35 cellular contexts compared by ENCODE assay signal in the genomic region with DNA sequence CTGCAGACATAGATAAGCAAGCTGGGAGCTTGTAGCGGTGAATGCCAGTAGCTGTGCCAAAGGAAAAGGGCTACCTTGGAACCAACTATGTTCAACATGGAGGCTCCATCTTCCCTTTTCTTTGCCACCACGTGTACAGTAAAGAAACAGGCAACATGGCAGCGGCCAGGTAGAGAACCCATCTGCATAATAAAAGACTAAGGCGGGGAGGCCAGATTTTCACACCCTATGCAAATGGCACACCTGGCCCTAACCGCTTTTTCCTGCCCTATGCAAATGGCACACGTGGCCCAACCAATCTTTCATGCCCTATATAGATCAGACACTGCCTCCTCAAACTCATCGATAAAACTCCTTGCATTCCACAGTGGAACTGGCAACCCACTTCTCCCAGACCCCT.
"Had no signal": no experiment of that assay in that cellular context is flagged by ENCODE, and none has a peak within 500 bp of the region (broad histone marks: within the 10 kb centered on the region; RNA-seq: fewer than 3 reads in every experiment).

No MANE protein-coding gene starts in this region.

- H3K4me2 ChIP-seq: PC-9 had no signal

- H3K4me3 Mint-ChIP-seq: activated CD4-positive, alpha-beta memory T cell treated with anti-CD3 and anti-CD28 coated beads, Interleukin-2, amount 10 ng/mL, durations not matched to agents 7 days and 5 days; activated CD8-positive, alpha-beta memory T cell treated with anti-CD3 and anti-CD28 coated beads, Interleukin-2, amount 10 ng/mL, durations not matched to agents 7 days and 5 days; activated naive CD8-positive, alpha-beta T cell treated with anti-CD3 and anti-CD28 coated beads for 36 hours; activated T-cell treated with anti-CD3 and anti-CD28 coated beads, Interleukin-2, amount 50 U/mL, for 72 hours; activated T-helper 17 cell treated with anti-CD3 and anti-CD28 coated beads, Interleukin-2, amount 50 U/mL, for 72 hours; T-cell; T-helper 17 cell had no signal

- H3K27me3 Mint-ChIP-seq: activated CD4-positive, alpha-beta memory T cell treated with anti-CD3 and anti-CD28 coated beads, Interleukin-2, amount 10 ng/mL, durations not matched to agents 7 days and 5 days; activated CD8-positive, alpha-beta memory T cell treated with anti-CD3 and anti-CD28 coated beads, Interleukin-2, amount 10 ng/mL, durations not matched to agents 7 days and 5 days; activated naive CD8-positive, alpha-beta T cell treated with anti-CD3 and anti-CD28 coated beads for 36 hours; activated T-helper 17 cell treated with anti-CD3 and anti-CD28 coated beads, Interleukin-2, amount 50 U/mL, for 72 hours; T-cell; T-helper 17 cell had no signal

- H2AFZ ChIP-seq: PC-9 had no signal

- H3K4me1 Mint-ChIP-seq: activated CD4-positive, alpha-beta memory T cell treated with anti-CD3 and anti-CD28 coated beads, Interleukin-2, amount 10 ng/mL, durations not matched to agents 7 days and 5 days; activated CD8-positive, alpha-beta memory T cell treated with anti-CD3 and anti-CD28 coated beads, Interleukin-2, amount 10 ng/mL, durations not matched to agents 7 days and 5 days; activated naive CD8-positive, alpha-beta T cell treated with anti-CD3 and anti-CD28 coated beads for 36 hours; activated T-helper 17 cell treated with anti-CD3 and anti-CD28 coated beads, Interleukin-2, amount 50 U/mL, for 72 hours; T-cell; T-helper 17 cell had no signal

- H3K36me3 ChIP-seq: brain microvascular endothelial cell had no signal

- ATAC-seq: activated CD8-positive, alpha-beta memory T cell treated with anti-CD3 and anti-CD28 coated beads, Interleukin-2, amount 10 ng/mL, durations not matched to agents 7 days and 5 days; activated T-cell treated with anti-CD3 and anti-CD28 coated beads, Interleukin-2, amount 50 U/mL, for 72 hours; activated T-helper 17 cell treated with anti-CD3 and anti-CD28 coated beads, Interleukin-2, amount 50 U/mL, for 72 hours; Right ventricle myocardium inferior; SK-N-SH treated with all-trans-retinoic acid at 6 μM for 48 hours; T-cell; T-helper 17 cell had no signal

- H3K4me3 ChIP-seq: PC-9 had no signal

- H3K27ac Mint-ChIP-seq: activated CD4-positive, alpha-beta memory T cell treated with anti-CD3 and anti-CD28 coated beads, Interleukin-2, amount 10 ng/mL, durations not matched to agents 7 days and 5 days; activated CD8-positive, alpha-beta memory T cell treated with anti-CD3 and anti-CD28 coated beads, Interleukin-2, amount 10 ng/mL, durations not matched to agents 7 days and 5 days; activated naive CD8-positive, alpha-beta T cell treated with anti-CD3 and anti-CD28 coated beads for 36 hours; activated T-cell treated with anti-CD3 and anti-CD28 coated beads, Interleukin-2, amount 50 U/mL, for 72 hours; activated T-helper 17 cell treated with anti-CD3 and anti-CD28 coated beads, Interleukin-2, amount 50 U/mL, for 72 hours; T-cell; T-helper 17 cell had no signal

- DNase-seq: activated CD4-positive, alpha-beta memory T cell treated with anti-CD3 and anti-CD28 coated beads, Interleukin-2, amount 10 ng/mL, durations not matched to agents 7 days and 5 days; activated CD4-positive, alpha-beta T cell treated with anti-CD3 and anti-CD28 coated beads for 1 hour; activated CD4-positive, alpha-beta T cell treated with anti-CD3 and anti-CD28 coated beads for 48 hours; activated CD4-positive, CD25-positive, alpha-beta regulatory T cell; activated CD8-positive, alpha-beta memory T cell treated with anti-CD3 and anti-CD28 coated beads for 24 hours; activated CD8-positive, alpha-beta memory T cell treated with anti-CD3 and anti-CD28 coated beads, Interleukin-2, amount 10 ng/mL, durations not matched to agents 7 days and 5 days; activated CD8-positive, alpha-beta memory T cell treated with anti-CD3 and anti-CD28 coated beads, Interleukin-2, amount 50 U/mL, for 48 hours; activated effector memory CD4-positive, alpha-beta T cell treated with anti-CD3 and anti-CD28 coated beads, Interleukin-2, amount 50 U/mL, for 16 hours; activated naive CD4-positive, alpha-beta T cell; activated naive CD4-positive, alpha-beta T cell treated with anti-CD3 and anti-CD28 coated beads, Interleukin-2, amount 50 U/mL, for 16 hours; activated naive CD8-positive, alpha-beta T cell treated with anti-CD3 and anti-CD28 coated beads for 36 hours; activated T-cell treated with anti-CD3 and anti-CD28 coated beads, Interleukin-2, amount 50 U/mL, for 72 hours; amniotic stem cell; aorta; brain microvascular endothelial cell; central memory CD4-positive, alpha-beta T cell; NCI-H1092 treated with DMSO at 0.1 percent for 48 hours; NCI-H1417; NCI-H146; NCI-H187; NCI-H2081; NCI-H345; NCI-H524 treated with DMSO at 0.1 percent for 48 hours; NCI-H82; NK-92 treated with Interleukin-12 subunit alpha and Interleukin-12 subunit beta, amount 100 ng/mL, for 24 hours; PC-9; SIG-M5; T-cell; T-helper 17 cell; T-helper 9 cell had no signal

- H3K27me3 ChIP-seq: brain microvascular endothelial cell had no signal

- H3K27ac ChIP-seq: brain microvascular endothelial cell, PC-9, RWPE1, VCaP had no signal

- H3K36me3 Mint-ChIP-seq: activated CD8-positive, alpha-beta memory T cell treated with anti-CD3 and anti-CD28 coated beads, Interleukin-2, amount 10 ng/mL, durations not matched to agents 7 days and 5 days; activated naive CD8-positive, alpha-beta T cell treated with anti-CD3 and anti-CD28 coated beads for 36 hours; T-cell had no signal
